In genomic region chr2:54341656-54342055, GRCh38 we compare ENCODE assay signal across 14 cellular contexts.
DNase-seq lines count a peak whose midpoint lies in the region; TF ChIP-seq lines count a peak whose summit lies in the region.
"Had no signal": no experiment of that assay in that cellular context is flagged by ENCODE, and none has a peak within 500 bp of the region (broad histone marks: within the 10 kb centered on the region; RNA-seq: fewer than 3 reads in every experiment).

No MANE protein-coding gene starts in this region.

- TF ChIP-seq CTCF in GM06990 (IDR thresholded peaks at IDR 0.05; ENCODE audit: insufficient read depth, low read length, poor library complexity, severe bottlenecking) (peak; percentile 29), colonic mucosa (IDR thresholded peaks at IDR 0.05) (peak; percentile 11), CD14-positive monocyte (IDR thresholded peaks at IDR 0.05) (no peak)

- H3K18ac ChIP-seq in mesendoderm (ENCODE audit: low read length): no peak overlapping the region

- no peak overlapping the region for H3K4me3 Mint-ChIP-seq in CD14-positive monocyte
- H3K4me3 Mint-ChIP-seq: activated naive CD8-positive, alpha-beta T cell treated with anti-CD3 and anti-CD28 coated beads, Interleukin-2, amount 10 ng/mL, durations not matched to agents 7 days and 5 days; CD4-positive, alpha-beta T cell; HFFc6; natural killer cell treated with Interleukin-12 subunit alpha and Interleukin-12 subunit beta and Interleukin-15 and Interleukin-18, amount 100 ng/mL, for 72 hours had no signal

- H3K27me3 ChIP-seq in GM06990 (replicated peaks; ENCODE audit: control insufficient read depth, insufficient read depth, low read length) (no peaks in the 10 kb centered on the region; the same call in 1 of the 2 replicates), colonic mucosa (no peaks in the 10 kb centered on the region), mesendoderm (ENCODE audit: insufficient read depth, low read length, poor library complexity) (no peaks in the 10 kb centered on the region)
- H3K27me3 ChIP-seq: SJCRH30 had no signal

- H3K4me3 ChIP-seq in GM06990 (replicated peaks; ENCODE audit: low read depth, low read length): no peak overlapping the region
- no peak overlapping the region for H3K4me3 ChIP-seq in colonic mucosa
- H3K4me3 ChIP-seq in mesendoderm (ENCODE audit: low read length): no peak overlapping the region
- H3K4me3 ChIP-seq: SJCRH30 had no signal

- no peak overlapping the region for H4K5ac ChIP-seq in mesendoderm (ENCODE audit: low read length)

- H3K4me2 ChIP-seq in mesendoderm (ENCODE audit: low read length): no peak overlapping the region

- no peaks in the 10 kb centered on the region for H3K36me3 Mint-ChIP-seq in CD14-positive monocyte
- H3K36me3 Mint-ChIP-seq: activated naive CD8-positive, alpha-beta T cell treated with anti-CD3 and anti-CD28 coated beads, Interleukin-2, amount 10 ng/mL, durations not matched to agents 7 days and 5 days; natural killer cell treated with Interleukin-12 subunit alpha and Interleukin-12 subunit beta and Interleukin-15 and Interleukin-18, amount 100 ng/mL, for 72 hours had no signal

- no peak overlapping the region for H3K23ac ChIP-seq in mesendoderm (ENCODE audit: low read length)

- peaks cover 0 to 4% (median 3%) of the 10 kb centered on the region in 3 donors for H3K27me3 Mint-ChIP-seq in CD14-positive monocyte (ENCODE audit: low read depth in 3 of 3)

- no peak overlapping the region for H3K56ac ChIP-seq in mesendoderm (ENCODE audit: low read length)

- H2BK5ac ChIP-seq in mesendoderm (ENCODE audit: low read length): no peak overlapping the region

- H3K4me1 ChIP-seq in colonic mucosa: no peaks in the 10 kb centered on the region
- H3K4me1 ChIP-seq in mesendoderm (ENCODE audit: control insufficient read depth, low read depth, low read length): no peaks in the 10 kb centered on the region

- H3K9me3 ChIP-seq in colonic mucosa: no peaks in the 10 kb centered on the region
- H3K9me3 ChIP-seq: SJCRH30 had no signal

- no peak overlapping the region for H4K8ac ChIP-seq in mesendoderm (ENCODE audit: low read depth, low read length)

- no CpG with 5 or more reads among the region's 1 CpG for WGBS in mesendoderm (ENCODE audit: extremely low coverage, insufficient coverage, low lambda C conversion rate)

- no peaks in the 10 kb centered on the region for H3K36me3 ChIP-seq in GM06990 (ENCODE audit: control insufficient read depth, insufficient read depth, low read length)
- H3K36me3 ChIP-seq in colonic mucosa: no peaks in the 10 kb centered on the region
- H3K36me3 ChIP-seq in mesendoderm (ENCODE audit: control insufficient read depth, insufficient read depth, low read length): no peaks in the 10 kb centered on the region
- H3K36me3 ChIP-seq: SJCRH30 had no signal

- H3K79me2 ChIP-seq in mesendoderm (ENCODE audit: control insufficient read depth, insufficient read depth, low read length): no peaks in the 10 kb centered on the region

- H2AK5ac ChIP-seq in mesendoderm (ENCODE audit: low read length): no peak overlapping the region

- no peak overlapping the region for H3K4ac ChIP-seq in mesendoderm (ENCODE audit: low read depth, low read length)

- DNase-seq in GM06990 (ENCODE audit: extremely low read depth, insufficient read length): no peak
- DNase-seq in NCI-H69 (lab: John Stamatoyannopoulos, UW): peak; percentile 4
- DNase-seq in colonic mucosa: no peak
- peak; percentile 8 for DNase-seq in mesendoderm
- no peak for DNase-seq in NAMALWA (ENCODE audit: low spot score)
- no peak for DNase-seq in CD14-positive monocyte (ENCODE audit: low spot score)
- DNase-seq in GDM1 (lab: John Stamatoyannopoulos, UW): no peak
- no peak for DNase-seq in NCI-H146 (lab: John Stamatoyannopoulos, UW)
- DNase-seq: activated naive CD8-positive, alpha-beta T cell treated with anti-CD3 and anti-CD28 coated beads, Interleukin-2, amount 10 ng/mL, durations not matched to agents 7 days and 5 days; CD4-positive, alpha-beta T cell; HFFc6; MV-4-11; SJCRH30 had no signal

- intact Hi-C loops in colonic mucosa (cut with DNase I): no loop called here
- intact Hi-C loops in CD14-positive monocyte (cut with micrococcal nuclease): no loop called here

- no peak overlapping the region for H2BK15ac ChIP-seq in mesendoderm (replicated peaks; ENCODE audit: low read depth)

- H3K27ac ChIP-seq in colonic mucosa (no peak overlapping the region), mesendoderm (ENCODE audit: low read depth, low read length) (no peak overlapping the region)
- H3K27ac ChIP-seq: SJCRH30 had no signal

- H2BK120ac ChIP-seq in mesendoderm (ENCODE audit: low read depth, low read length): no peak overlapping the region

- H3K9ac ChIP-seq in colonic mucosa (ENCODE audit: low read depth in 2 of 2, low read length in 2 of 2) (no peak overlapping the region), mesendoderm (ENCODE audit: low read length) (no peak overlapping the region)

- no peak overlapping the region for H3K27ac Mint-ChIP-seq in CD14-positive monocyte
- H3K27ac Mint-ChIP-seq: activated naive CD8-positive, alpha-beta T cell treated with anti-CD3 and anti-CD28 coated beads, Interleukin-2, amount 10 ng/mL, durations not matched to agents 7 days and 5 days; CD4-positive, alpha-beta T cell; HFFc6; natural killer cell treated with Interleukin-12 subunit alpha and Interleukin-12 subunit beta and Interleukin-15 and Interleukin-18, amount 100 ng/mL, for 72 hours had no signal

- no peaks in the 10 kb centered on the region for H3K4me1 Mint-ChIP-seq in CD14-positive monocyte
- H3K4me1 Mint-ChIP-seq: activated naive CD8-positive, alpha-beta T cell treated with anti-CD3 and anti-CD28 coated beads, Interleukin-2, amount 10 ng/mL, durations not matched to agents 7 days and 5 days had no signal

- no peaks in the 10 kb centered on the region for H3K9me3 Mint-ChIP-seq in CD14-positive monocyte
- H3K9me3 Mint-ChIP-seq: activated naive CD8-positive, alpha-beta T cell treated with anti-CD3 and anti-CD28 coated beads, Interleukin-2, amount 10 ng/mL, durations not matched to agents 7 days and 5 days; CD4-positive, alpha-beta T cell; HFFc6; natural killer cell treated with Interleukin-12 subunit alpha and Interleukin-12 subunit beta and Interleukin-15 and Interleukin-18, amount 100 ng/mL, for 72 hours had no signal

- H3K79me1 ChIP-seq in mesendoderm (ENCODE audit: low read length): no peaks in the 10 kb centered on the region

Comparison
In these comparisons a context has a peak if more than half of its experiments do, and no peak if none do; other contexts are left out.
1. DNase-seq: peak in NCI-H69 (single experiment) and mesendoderm (single experiment); none in GM06990 (single experiment), colonic mucosa (single experiment), NAMALWA (single experiment), CD14-positive monocyte (single experiment), GDM1 (single experiment) and NCI-H146 (single experiment).